In genomic region chr6:28940294-28940858, GRCh38 we compare ENCODE assay signal across 8 cellular contexts. TPM values are rescaled to one million over a fixed set of nuclear protein-coding genes. Genes with fewer than 3 reads are reported as not detected.
A peak's percentile ranks its signal among the peaks of the same experiment; 100 is the strongest.
DNase-seq lines count a peak whose midpoint lies in the region; ATAC-seq and TF ChIP-seq lines count a peak whose summit lies in the region.

No MANE protein-coding gene starts in this region.

- H3K4me1 ChIP-seq in urinary bladder (ENCODE audit: insufficient read depth): peaks cover 1% of the 10 kb centered on the region

- H3K27ac Mint-ChIP-seq in nephron progenitor cell: peak overlapping the region; percentile 92

- H3K27ac ChIP-seq in urinary bladder (ENCODE audit: low read depth): peak overlapping the region; percentile 2

- peaks cover 43% of the 10 kb centered on the region for H3K4me1 Mint-ChIP-seq in activated T-cell treated with anti-CD3 and anti-CD28 coated beads, Interleukin-2, amount 50 U/mL, for 4 hours (ENCODE audit: low read depth)
- H3K4me1 Mint-ChIP-seq in nephron progenitor cell: peaks cover 32% of the 10 kb centered on the region

- peak; percentile 66 for DNase-seq in DMS79 treated with DMSO at 0.1 percent for 48 hours (lab: John Stamatoyannopoulos, UW)
- no peak for DNase-seq in DMS79 (lab: John Stamatoyannopoulos, UW)
- DNase-seq in NCI-H748 treated with DMSO at 0.1 percent for 48 hours (lab: John Stamatoyannopoulos, UW): peak; percentile 90
- DNase-seq in activated T-cell treated with anti-CD3 and anti-CD28 coated beads, Interleukin-2, amount 50 U/mL, for 4 hours: peak; percentile 34
- DNase-seq in fibroblast of pulmonary artery (ENCODE audit: low read depth): no peak
- DNase-seq in nephron progenitor cell: peak; percentile 51

- under 1% methylated on average over 17 of the region's 17 CpGs for WGBS in urinary bladder

- ATAC-seq in HG03025 (IDR thresholded peaks at IDR 0.05; ENCODE audit: low FRiP score, unreplicated experiment): peak; percentile 9
- ATAC-seq in activated T-cell treated with anti-CD3 and anti-CD28 coated beads, Interleukin-2, amount 50 U/mL, for 4 hours: peak; percentile 33 to 46

- H3K4me3 Mint-ChIP-seq in activated T-cell treated with anti-CD3 and anti-CD28 coated beads, Interleukin-2, amount 50 U/mL, for 4 hours: peak overlapping the region; percentile 87
- peak overlapping the region; percentile 97 for H3K4me3 Mint-ChIP-seq in nephron progenitor cell

- no peak for TF ChIP-seq CTCF in fibroblast of pulmonary artery (IDR thresholded peaks at IDR 0.05; ENCODE audit: low read length, missing control alignments)
- TF ChIP-seq CTCF in nephron progenitor cell (IDR thresholded peaks at IDR 0.05): no peak

- no peaks in the 10 kb centered on the region for H3K36me3 Mint-ChIP-seq in activated T-cell treated with anti-CD3 and anti-CD28 coated beads, Interleukin-2, amount 50 U/mL, for 4 hours (ENCODE audit: insufficient read depth)
- no peaks in the 10 kb centered on the region for H3K36me3 Mint-ChIP-seq in nephron progenitor cell (ENCODE audit: low read depth)

- no peaks in the 10 kb centered on the region for H3K9me3 Mint-ChIP-seq in activated T-cell treated with anti-CD3 and anti-CD28 coated beads, Interleukin-2, amount 50 U/mL, for 4 hours
- H3K9me3 Mint-ChIP-seq in nephron progenitor cell: peaks cover 7% of the 10 kb centered on the region

- H3K4me3 ChIP-seq in fibroblast of pulmonary artery (replicated peaks; ENCODE audit: low read depth, low read length) (peak overlapping the region; percentile 57), urinary bladder (ENCODE audit: low read depth, low read length) (peak overlapping the region; percentile 20)

- no peaks in the 10 kb centered on the region for H3K36me3 ChIP-seq in urinary bladder (ENCODE audit: insufficient read depth)

- no peaks in the 10 kb centered on the region for H3K27me3 Mint-ChIP-seq in activated T-cell treated with anti-CD3 and anti-CD28 coated beads, Interleukin-2, amount 50 U/mL, for 4 hours (ENCODE audit: low read depth)
- peaks cover 4% of the 10 kb centered on the region for H3K27me3 Mint-ChIP-seq in nephron progenitor cell (ENCODE audit: low read depth, poor library complexity)

RNA-seq across cellular contexts. Expression of gene TRIM27, which starts 16.6 kb away (rescaled TPM):
- total RNA-seq in activated T-cell treated with anti-CD3 and anti-CD28 coated beads, Interleukin-2, amount 50 U/mL, for 4 hours: 10 to 100 TPM; 54.7 to 64.4 (median 58.4) TPM
- total RNA-seq in urinary bladder: 73.3 TPM
- polyA plus RNA-seq in urinary bladder: 35.0 TPM

Comparison
In these comparisons a context has a peak if more than half of its experiments do, and no peak if none do; other contexts are left out.
1. DNase-seq: peak in DMS79 treated with DMSO at 0.1 percent for 48 hours (single experiment), NCI-H748 treated with DMSO at 0.1 percent for 48 hours (single experiment), activated T-cell treated with anti-CD3 and anti-CD28 coated beads, Interleukin-2, amount 50 U/mL, for 4 hours (single experiment) and nephron progenitor cell (single experiment); none in DMS79 (single experiment) and fibroblast of pulmonary artery (single experiment).